In genomic region chr13:59963827-59964226, GRCh38 we compare ENCODE assay signal across 31 cellular contexts.
"Had no signal": no experiment of that assay in that cellular context is flagged by ENCODE, and none has a peak within 500 bp of the region (broad histone marks: within the 10 kb centered on the region; RNA-seq: fewer than 3 reads in every experiment).

No MANE protein-coding gene starts in this region.

- H3K9ac ChIP-seq: parathyroid adenoma had no signal

- H3K9me3 ChIP-seq: esophagus muscularis mucosa, heart left ventricle, psoas muscle, sigmoid colon, stomach, thyroid gland, upper lobe of right lung had no signal

- H3K36me3 ChIP-seq: brain microvascular endothelial cell, esophagus muscularis mucosa, heart left ventricle, sigmoid colon, stomach, thyroid gland, upper lobe of right lung had no signal

- H3K79me2 ChIP-seq: parathyroid adenoma had no signal

- ATAC-seq: activated CD4-positive, CD25-positive, alpha-beta regulatory T cell treated with anti-CD3 and anti-CD28 coated beads, Interleukin-2, amount 50 U/mL, for 24 hours; foreskin keratinocyte; heart left ventricle; psoas muscle; stimulated activated memory B cell treated with anti-CD40 and anti-IgM and Interleukin-4, amounts not matched to agents 10 μg/mL and 1 μg/mL and 100 μg/mL, for 72 hours; upper lobe of right lung had no signal

- H3K4me1 ChIP-seq: foreskin keratinocyte, heart left ventricle, parathyroid adenoma, psoas muscle, sigmoid colon, stomach, thyroid gland, upper lobe of right lung had no signal

- H2AFZ ChIP-seq: parathyroid adenoma had no signal

- H3K4me3 ChIP-seq: esophagus muscularis mucosa, heart left ventricle, psoas muscle, sigmoid colon, stomach, thyroid gland, upper lobe of right lung had no signal

- FAIRE-seq: astrocyte, small intestine, TTC549 had no signal

- H3K27ac ChIP-seq: brain microvascular endothelial cell, esophagus muscularis mucosa, foreskin keratinocyte, heart left ventricle, parathyroid adenoma, psoas muscle, sigmoid colon, stomach, thyroid gland, upper lobe of right lung, VCaP had no signal

- H3K36me3 Mint-ChIP-seq: activated CD4-positive, alpha-beta memory T cell treated with anti-CD3 and anti-CD28 coated beads for 36 hours; naive B cell; stimulated activated memory B cell treated with anti-CD40 and anti-IgM and Interleukin-4, amounts not matched to agents 10 μg/mL and 1 μg/mL and 100 μg/mL, for 72 hours had no signal

- H3K9me3 Mint-ChIP-seq: activated CD4-positive, alpha-beta memory T cell treated with anti-CD3 and anti-CD28 coated beads for 36 hours; activated naive CD4-positive, alpha-beta T cell treated with anti-CD3 and anti-CD28 coated beads, Interleukin-2, amount 10 ng/mL, durations not matched to agents 7 days and 5 days; naive B cell; stimulated activated memory B cell treated with anti-CD40 and anti-IgM and Interleukin-4, amounts not matched to agents 10 μg/mL and 1 μg/mL and 100 μg/mL, for 72 hours had no signal

- H3K27me3 ChIP-seq: brain microvascular endothelial cell, esophagus muscularis mucosa, foreskin keratinocyte, heart left ventricle, sigmoid colon, stomach, thyroid gland, upper lobe of right lung had no signal

- DNase-seq: activated CD4-positive, alpha-beta memory T cell treated with anti-CD3 and anti-CD28 coated beads for 36 hours; activated CD4-positive, alpha-beta T cell treated with anti-CD3 and anti-CD28 coated beads for 48 hours; activated CD8-positive, alpha-beta memory T cell treated with anti-CD3 and anti-CD28 coated beads, Interleukin-2, amount 50 U/mL, for 4 hours; activated gamma-delta T cell; activated naive CD4-positive, alpha-beta T cell treated with anti-CD3 and anti-CD28 coated beads, Interleukin-2, amount 10 ng/mL, durations not matched to agents 7 days and 5 days; activated T-cell treated with anti-CD3 and anti-CD28 coated beads, Interleukin-2, amount 50 U/mL, for 1 hour; amniotic stem cell; brain microvascular endothelial cell; cortex of kidney; endodermal cell; foreskin keratinocyte; heart left ventricle; hypothalamus; immature natural killer cell; naive B cell; psoas muscle; sigmoid colon; small intestine; stimulated activated CD4-positive, alpha-beta T cell treated with anti-CD3 and anti-CD28 coated beads, Interleukin-4, amount 100 ng/mL, for 4 hours; stimulated activated CD8-positive, alpha-beta memory T cell treated with anti-CD3 and anti-CD28 coated beads, Interleukin-4, amount 100 ng/mL, for 48 hours; stomach; thyroid gland; upper lobe of right lung had no signal

- H3K27ac Mint-ChIP-seq: activated CD4-positive, alpha-beta memory T cell treated with anti-CD3 and anti-CD28 coated beads for 36 hours; activated naive CD4-positive, alpha-beta T cell treated with anti-CD3 and anti-CD28 coated beads, Interleukin-2, amount 10 ng/mL, durations not matched to agents 7 days and 5 days; endodermal cell; immature natural killer cell; mesothelial cell of epicardium; stimulated activated memory B cell treated with anti-CD40 and anti-IgM and Interleukin-4, amounts not matched to agents 10 μg/mL and 1 μg/mL and 100 μg/mL, for 72 hours had no signal
